11 cellular contexts compared by ENCODE assay signal in genomic region chr15:39403674-39404117, GRCh38.
DNase-seq lines count a peak whose midpoint lies in the region; ATAC-seq, FAIRE-seq and TF ChIP-seq lines count a peak whose summit lies in the region.
"Had no signal": no experiment of that assay in that cellular context is flagged by ENCODE, and none has a peak within 500 bp of the region (broad histone marks: within the 10 kb centered on the region; RNA-seq: fewer than 3 reads in every experiment).

No MANE protein-coding gene starts in this region.

- POLR2A ChIA-PET in endothelial cell of umbilical vein (lab: Charles Lee): no interaction called here

- no peak overlapping the region; a peak in 1 of 5 replicates for H3K4me3 Mint-ChIP-seq in H9

- no peaks in the 10 kb centered on the region for H3K36me3 ChIP-seq in endothelial cell of umbilical vein (ENCODE audit: control insufficient read depth in 2 of 2, extremely low read depth in 1 of 2, insufficient read depth in 2 of 2, low read length in 2 of 2)

- no peaks in the 10 kb centered on the region for H3K36me3 Mint-ChIP-seq in H9 (ENCODE audit: insufficient read depth in 1 of 3, low read depth in 3 of 3)

- H3K4me1 Mint-ChIP-seq in H9: no peaks in the 10 kb centered on the region

- H2BK15ac ChIP-seq in H9 (ENCODE audit: low read depth, low read length): no peak overlapping the region

- peaks cover 21% of the 10 kb centered on the region for H3K4me1 ChIP-seq in endothelial cell of umbilical vein (ENCODE audit: control insufficient read depth, extremely low read depth, insufficient read depth, low read length)
- no peaks in the 10 kb centered on the region; the same call in 1 of the 2 replicates for H3K4me1 ChIP-seq in H9 (ENCODE audit: insufficient read depth, low read length)

- no peak for TF ChIP-seq POLR2A in endothelial cell of umbilical vein (IDR thresholded peaks at IDR 0.05; ENCODE audit: low read depth, low read length)

- dilution Hi-C loops in endothelial cell of umbilical vein (cut with MboI; ENCODE audit: extremely low pct_ligation_motif_present, low sequenced_read_pairs): no loop called here

- H3K27ac ChIP-seq in endothelial cell of umbilical vein (ENCODE audit: insufficient read depth, low read depth, low read length) (peak overlapping the region; percentile 47), H9 (ENCODE audit: insufficient read length, low read depth, low read length) (no peak overlapping the region)
- H3K27ac ChIP-seq: hepatocyte had no signal

- no peak overlapping the region for H2BK120ac ChIP-seq in H9 (ENCODE audit: low read depth, low read length, poor library complexity, severe bottlenecking)

- WGBS in H9 (ENCODE audit: extremely low coverage, insufficient read length, low lambda C conversion rate): no CpG with 5 or more reads among the region's 3 CpGs

- no peak overlapping the region for H2BK12ac ChIP-seq in H9 (ENCODE audit: insufficient read length, low read depth, low read length)

- no peaks in the 10 kb centered on the region for H3K23me2 ChIP-seq in H9 (ENCODE audit: insufficient read length, low read depth, low read length, poor library complexity, severe bottlenecking)

- no peaks in the 10 kb centered on the region for H3K9me3 Mint-ChIP-seq in H9

- no peaks in the 10 kb centered on the region for H3K27me3 Mint-ChIP-seq in H9 (ENCODE audit: low read depth)

- H3K79me2 ChIP-seq in endothelial cell of umbilical vein (ENCODE audit: control insufficient read depth, insufficient read depth, low read length): no peaks in the 10 kb centered on the region
- H3K79me2 ChIP-seq in H9 (ENCODE audit: insufficient read depth, low read length): no peaks in the 10 kb centered on the region
- H3K79me2 ChIP-seq: hepatocyte had no signal

- peak; percentile 10 to 18 for DNase-seq in SHP77 (lab: John Stamatoyannopoulos, UW)
- DNase-seq in SHP77 treated with DMSO at 0.1 percent for 48 hours (lab: John Stamatoyannopoulos, UW): no peak
- peak; percentile 67 for DNase-seq in NCI-H345 (lab: John Stamatoyannopoulos, UW)
- peak; percentile 75 for DNase-seq in endothelial cell of umbilical vein (ENCODE audit: low read depth, low spot score)
- peak; percentile 44 for DNase-seq in renal cortical epithelial cell (ENCODE audit: low read depth)
- no peak for DNase-seq in Kasumi-1 (lab: John Stamatoyannopoulos, UW)
- no peak for DNase-seq in H9
- DNase-seq: activated CD4-positive, alpha-beta T cell treated with anti-CD3 and anti-CD28 coated beads for 1 hour had no signal

- no peaks in the 10 kb centered on the region for H3K79me1 ChIP-seq in H9 (ENCODE audit: insufficient read depth, low read depth, low read length, poor library complexity, severe bottlenecking)

- H2AFZ ChIP-seq in endothelial cell of umbilical vein (ENCODE audit: low read depth, low read length) (peak overlapping the region; percentile 93), H9 (ENCODE audit: low read length) (no peak overlapping the region)
- H2AFZ ChIP-seq: hepatocyte had no signal

- H3K56ac ChIP-seq in H9 (ENCODE audit: insufficient read length, low read depth, low read length): no peak overlapping the region

- intact Hi-C loops in endothelial cell of umbilical vein (cut with micrococcal nuclease): no loop called here

- CTCF ChIA-PET in endothelial cell of umbilical vein (lab: Charles Lee): interaction anchor here (1.0 to 1.9 kb wide), 2 partner anchors 12 to 696 kb away, joined by 3 to 4 read pairs; no protein-coding TSS in a partner anchor

- BruUV-seq in endothelial cell of umbilical vein (replicated peaks; lab: Mats Ljungman, UMichigan): no TSS peak

- H4K5ac ChIP-seq in H9 (ENCODE audit: insufficient read length, low read depth, low read length): no peak overlapping the region

- no peak overlapping the region for H4K91ac ChIP-seq in H9 (ENCODE audit: insufficient read length, low read depth, low read length)

- no peaks in the 10 kb centered on the region for H3K9me1 ChIP-seq in endothelial cell of umbilical vein (replicated peaks; ENCODE audit: control insufficient read depth, extremely low read depth, insufficient read depth, low read length)

- TF ChIP-seq CTCF in endothelial cell of umbilical vein (IDR thresholded peaks at IDR 0.05; ENCODE audit: extremely low read depth in 1 of 2, insufficient read depth in 1 of 2, low read depth in 1 of 2, low read length in 2 of 2) (no peak), H9 (conservative IDR thresholded peaks at IDR 0.05) (no peak)

- H3K4me3 ChIP-seq in endothelial cell of umbilical vein (replicated peaks in 1 of 3; ENCODE audit: insufficient read depth in 1 of 3, low read depth in 1 of 3, low read length in 3 of 3): no peak overlapping the region
- H3K4me3 ChIP-seq: hepatocyte had no signal

- no peak overlapping the region for H3K27ac Mint-ChIP-seq in H9

- no peaks in the 10 kb centered on the region for H3K27me3 ChIP-seq in endothelial cell of umbilical vein (ENCODE audit: control insufficient read depth in 2 of 2, insufficient read depth in 2 of 2, low read length in 2 of 2)
- H3K27me3 ChIP-seq in H9 (ENCODE audit: insufficient read depth, low read length): no peaks in the 10 kb centered on the region
- H3K27me3 ChIP-seq: hepatocyte had no signal

- H3K4me2 ChIP-seq in endothelial cell of umbilical vein (ENCODE audit: insufficient read depth, low read length) (peak overlapping the region; percentile 32), H9 (ENCODE audit: insufficient read depth, insufficient read length, low read length) (no peak overlapping the region)
- H3K4me2 ChIP-seq: hepatocyte had no signal

- H4K8ac ChIP-seq in H9 (replicated peaks; ENCODE audit: insufficient read length, low read depth, low read length): no peak overlapping the region

- ATAC-seq in HG03442 (IDR thresholded peaks at IDR 0.05; ENCODE audit: unreplicated experiment): no peak

- no peak overlapping the region for H3K14ac ChIP-seq in H9 (ENCODE audit: insufficient read depth, low read length)

- H3T11ph ChIP-seq in H9 (ENCODE audit: low read length): no peak overlapping the region

- FAIRE-seq in endothelial cell of umbilical vein (lab: Jason Lieb, UNC): peak; percentile 59
- FAIRE-seq: GM12892 had no signal

- H2BK5ac ChIP-seq in H9 (ENCODE audit: insufficient read length, low read length): no peak overlapping the region

- no peaks in the 10 kb centered on the region for H3K9me3 ChIP-seq in endothelial cell of umbilical vein (replicated peaks; ENCODE audit: control insufficient read depth, insufficient read depth, low read length)
- no peaks in the 10 kb centered on the region for H3K9me3 ChIP-seq in H9 (ENCODE audit: control insufficient read depth, low read depth, low read length)

- H3K18ac ChIP-seq in H9 (ENCODE audit: insufficient read length, low read depth, low read length): no peak overlapping the region

- no peak overlapping the region for H3K9ac ChIP-seq in endothelial cell of umbilical vein (replicated peaks; ENCODE audit: extremely low read depth, insufficient read depth, low read length)
- no peak overlapping the region for H3K9ac ChIP-seq in H9 (ENCODE audit: extremely low read depth, insufficient read length, low read length)

- H3K4ac ChIP-seq in H9 (ENCODE audit: low read depth, low read length): no peak overlapping the region

- H4K20me1 ChIP-seq in endothelial cell of umbilical vein (replicated peaks; ENCODE audit: control insufficient read depth, extremely low read depth, insufficient read depth, low read length) (no peaks in the 10 kb centered on the region), H9 (ENCODE audit: control insufficient read depth, insufficient read depth, insufficient read length) (no peaks in the 10 kb centered on the region)

- H2AK5ac ChIP-seq in H9 (ENCODE audit: insufficient read length, low read length): no peak overlapping the region

- H2BK20ac ChIP-seq in H9 (ENCODE audit: low read depth, low read length, poor library complexity, severe bottlenecking): no peak overlapping the region

- no peak overlapping the region for H3K23ac ChIP-seq in H9 (ENCODE audit: insufficient read length, low read depth, low read length)

TF ChIP-seq in endothelial cell of umbilical vein, 7 proteins besides CTCF, POLR2A, EP300 and RAD21:
- peak; percentile 14 for TF ChIP-seq POLR2AphosphoS5 (IDR thresholded peaks at IDR 0.05; ENCODE audit: insufficient read depth, low read depth, low read length)
- TF ChIP-seq, protein P1, sequence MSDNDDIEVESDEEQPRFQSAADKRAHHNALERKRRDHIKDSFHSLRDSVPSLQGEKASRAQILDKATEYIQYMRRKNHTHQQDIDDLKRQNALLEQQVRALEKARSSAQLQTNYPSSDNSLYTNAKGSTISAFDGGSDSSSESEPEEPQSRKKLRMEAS (IDR thresholded peaks at IDR 0.05; ENCODE audit: insufficient read depth, insufficient read length): no peak
- TF ChIP-seq MYC (IDR thresholded peaks at IDR 0.05; ENCODE audit: low read depth, low read length): no peak
- no peak for TF ChIP-seq GATA2 (IDR thresholded peaks at IDR 0.05; ENCODE audit: insufficient read depth, insufficient read length, low read depth, low read length)
- TF ChIP-seq JUN (IDR thresholded peaks at IDR 0.05; ENCODE audit: borderline replicate concordance, insufficient read depth, insufficient read length, low read depth): no peak

Comparison
In these comparisons a context has a peak if more than half of its experiments do, and no peak if none do; other contexts are left out.
1. DNase-seq: peak in SHP77 (2 of 2), NCI-H345 (single experiment), endothelial cell of umbilical vein (single experiment) and renal cortical epithelial cell (single experiment); none in SHP77 treated with DMSO at 0.1 percent for 48 hours (single experiment), Kasumi-1 (0 of 2) and H9 (single experiment).